Comparison of ENCODE assay signal across 17 cellular contexts in genomic region chr18:32111706-32112105, GRCh38.
"Had no signal": no experiment of that assay in that cellular context is flagged by ENCODE, and none has a peak within 500 bp of the region (broad histone marks: within the 10 kb centered on the region; RNA-seq: fewer than 3 reads in every experiment).

No MANE protein-coding gene starts in this region.

- H3K4me1 Mint-ChIP-seq: mesothelial cell of epicardium had no signal

- H3K9me3 Mint-ChIP-seq: activated CD4-positive, alpha-beta T cell treated with anti-CD3 and anti-CD28 coated beads, Interleukin-2, amount 10 ng/mL, durations not matched to agents 7 days and 5 days; mesothelial cell of epicardium had no signal

- ATAC-seq: esophagus mucosa, gastrocnemius medialis, left lung had no signal

- H3K4me3 Mint-ChIP-seq: activated CD4-positive, alpha-beta T cell treated with anti-CD3 and anti-CD28 coated beads, Interleukin-2, amount 10 ng/mL, durations not matched to agents 7 days and 5 days; mesothelial cell of epicardium had no signal

- H3K27ac Mint-ChIP-seq: mesothelial cell of epicardium had no signal

- DNase-seq: activated CD4-positive, alpha-beta T cell treated with anti-CD3 and anti-CD28 coated beads, Interleukin-2, amount 10 ng/mL, durations not matched to agents 7 days and 5 days; activated CD4-positive, CD25-positive, alpha-beta regulatory T cell; activated gamma-delta T cell treated with Interleukin-2 at 50 U/mL for 16 hours; activated T-cell treated with anti-CD3 and anti-CD28 coated beads, Interleukin-2, amount 50 U/mL, for 48 hours; aorta; effector CD4-positive, alpha-beta T cell; gastrocnemius medialis; head of caudate nucleus; kidney; left lung; retina; stimulated activated CD4-positive, alpha-beta T cell treated with anti-CD3 and anti-CD28 coated beads, Interleukin-2, amount 100 ng/mL, for 24 hours; stomach; T1000; trophoblast cell had no signal

- H3K27me3 Mint-ChIP-seq: activated CD4-positive, alpha-beta T cell treated with anti-CD3 and anti-CD28 coated beads, Interleukin-2, amount 10 ng/mL, durations not matched to agents 7 days and 5 days had no signal
